30 cellular contexts compared by ENCODE assay signal in genomic region chr1:3441449-3441848, GRCh38. TPM values are rescaled to one million over a fixed set of nuclear protein-coding genes. Genes with fewer than 3 reads are reported as not detected.
DNase-seq lines count a peak whose midpoint lies in the region; ATAC-seq and TF ChIP-seq lines count a peak whose summit lies in the region.
"Had no signal": no experiment of that assay in that cellular context is flagged by ENCODE, and none has a peak within 500 bp of the region (broad histone marks: within the 10 kb centered on the region; RNA-seq: fewer than 3 reads in every experiment).

No MANE protein-coding gene starts in this region.

- 37% methylated on average over 8 of the region's 8 CpGs for WGBS in right cardiac atrium
- WGBS in neuronal stem cell (ENCODE audit: extremely low coverage in 2 of 2, insufficient read length in 2 of 2, insufficient replicate concordance in 1 of 2), 2 donors, result no CpG with 5 or more reads among the region's 8 CpGs

- H3K23ac ChIP-seq in neuronal stem cell (ENCODE audit: low read depth, low read length, poor library complexity), result no peak overlapping the region

- no peaks in the 10 kb centered on the region for H3K36me3 ChIP-seq in neuronal stem cell (replicated peaks in 1 of 2; ENCODE audit: control insufficient read depth in 2 of 2, insufficient read depth in 2 of 2, low read length in 2 of 2)
- H3K36me3 ChIP-seq: breast epithelium, esophagus muscularis mucosa, gastrocnemius medialis, left lung, right atrium auricular region had no signal

- no peak for TF ChIP-seq POLR2A in erythroblast (IDR thresholded peaks at IDR 0.05; ENCODE audit: low read length)

- no peak overlapping the region for H4K91ac ChIP-seq in neuronal stem cell (ENCODE audit: low read depth, low read length, poor library complexity)

- H2BK5ac ChIP-seq in neuronal stem cell (ENCODE audit: low read length), result no peak overlapping the region

- H3K4me1 ChIP-seq in right cardiac atrium (ENCODE audit: control insufficient read depth, insufficient read depth, low read length), result no peaks in the 10 kb centered on the region
- H3K4me1 ChIP-seq in neuronal stem cell (ENCODE audit: control insufficient read depth in 2 of 2, insufficient read depth in 1 of 2, low read depth in 1 of 2, low read length in 2 of 2), result peaks cover 0 to 25% of the 10 kb centered on the region in 2 donors
- H3K4me1 ChIP-seq: breast epithelium, gastrocnemius medialis, left lung, right atrium auricular region had no signal

- no peak overlapping the region for H3K4me3 ChIP-seq in right cardiac atrium (ENCODE audit: low read length)
- H3K4me3 ChIP-seq in neuronal stem cell (ENCODE audit: low read length in 2 of 2), result no peak overlapping the region
- H3K4me3 ChIP-seq: breast epithelium, esophagus muscularis mucosa, gastrocnemius medialis, left lung, right atrium auricular region had no signal

- no peak for ATAC-seq in Right ventricle myocardium inferior
- ATAC-seq in right cardiac atrium, result no peak
- ATAC-seq in HG03521 (IDR thresholded peaks at IDR 0.05; ENCODE audit: unreplicated experiment), result no peak
- no peak for ATAC-seq in GM21619 (IDR thresholded peaks at IDR 0.05; ENCODE audit: unreplicated experiment)
- ATAC-seq: effector memory CD8-positive, alpha-beta T cell; gastrocnemius medialis; left lung; T-helper 17 cell had no signal

- no peak overlapping the region for H2AK5ac ChIP-seq in neuronal stem cell (ENCODE audit: low read depth, low read length)

- no peak overlapping the region for H3K27ac ChIP-seq in right cardiac atrium (ENCODE audit: low read length)
- peak overlapping the region; percentile 47 for H3K27ac ChIP-seq in neuronal stem cell (replicated peaks; ENCODE audit: low read length)
- H3K27ac ChIP-seq: 22Rv1, breast epithelium, gastrocnemius medialis, left lung, right atrium auricular region had no signal

- peak; percentile 2 for DNase-seq in Right ventricle myocardium inferior (ENCODE audit: missing footprints)
- no peak for DNase-seq in right cardiac atrium
- DNase-seq in globus pallidus (ENCODE audit: low spot score), result peak; percentile 87
- DNase-seq in neuronal stem cell (ENCODE audit: low spot score), result no peak
- DNase-seq in DMS79 (lab: John Stamatoyannopoulos, UW), result no peak
- no peak for DNase-seq in erythroblast (lab: John Stamatoyannopoulos, UW)
- DNase-seq: activated CD4-positive, alpha-beta T cell treated with anti-CD3 and anti-CD28 coated beads, Interleukin-2, amount 10 ng/mL, durations not matched to agents 7 days and 5 days; activated naive CD4-positive, alpha-beta T cell treated with Interleukin-2 at 50 U/mL for 16 hours; activated T-cell treated with anti-CD3 and anti-CD28 coated beads, Interleukin-2, amount 50 U/mL, for 48 hours; CD4-positive, CD25-positive, alpha-beta regulatory T cell; DMS 273 treated with DMSO at 0.1 percent for 48 hours; effector memory CD8-positive, alpha-beta T cell; gastrocnemius medialis; mesendoderm; MV-4-11; naive B cell; NCI-H146; NCI-H2107; NCI-H446 treated with DMSO at 0.1 percent for 48 hours; SK-N-SH; stimulated activated CD4-positive, alpha-beta T cell treated with anti-CD3 and anti-CD28 coated beads, Interleukin-2, amount 100 ng/mL, for 48 hours; T-helper 17 cell had no signal

- no peak overlapping the region for H2BK15ac ChIP-seq in neuronal stem cell (ENCODE audit: low read length)

- H3K14ac ChIP-seq in neuronal stem cell (ENCODE audit: low read length), result no peak overlapping the region

- H2AFZ ChIP-seq in neuronal stem cell (ENCODE audit: low read length), result no peak overlapping the region

- H2BK12ac ChIP-seq in neuronal stem cell (ENCODE audit: low read length), result no peak overlapping the region

- no peak overlapping the region for H3K9ac ChIP-seq in neuronal stem cell (ENCODE audit: low read depth, low read length, poor library complexity)
- H3K9ac ChIP-seq: SK-N-SH had no signal

- H3K79me1 ChIP-seq in neuronal stem cell (ENCODE audit: low read depth, low read length), result no peaks in the 10 kb centered on the region

- no peaks in the 10 kb centered on the region for H3K27me3 ChIP-seq in right cardiac atrium (ENCODE audit: control insufficient read depth, insufficient read depth)
- peaks cover 0 to 43% (median 0%) of the 10 kb centered on the region in 3 experiments for H3K27me3 ChIP-seq in neuronal stem cell (ENCODE audit: control insufficient read depth in 3 of 3, insufficient read depth in 3 of 3, low read depth in 1 of 3, low read length in 3 of 3)
- H3K27me3 ChIP-seq: right atrium auricular region had no signal

- intact Hi-C loops in Right ventricle myocardium inferior (cut with DNase I), result no loop called here
- intact Hi-C loops in right cardiac atrium (cut with DNase I), result no loop called here

- no peak overlapping the region for H3K4ac ChIP-seq in neuronal stem cell (ENCODE audit: low read length)

- H3K4me2 ChIP-seq in neuronal stem cell (ENCODE audit: insufficient read depth, low read length, poor library complexity, severe bottlenecking), result no peak overlapping the region
- H3K4me2 ChIP-seq: SK-N-SH had no signal

- no peaks in the 10 kb centered on the region for H3K9me3 ChIP-seq in right cardiac atrium (ENCODE audit: control insufficient read depth, low read length)
- H3K9me3 ChIP-seq in neuronal stem cell (replicated peaks in 1 of 2; ENCODE audit: control insufficient read depth in 2 of 2, insufficient read depth in 1 of 2, low read depth in 1 of 2, low read length in 2 of 2), result peaks cover 3 to 7% of the 10 kb centered on the region in 2 donors
- H3K9me3 ChIP-seq: gastrocnemius medialis, right atrium auricular region, SK-N-SH had no signal

- H2BK120ac ChIP-seq in neuronal stem cell (ENCODE audit: low read depth, low read length), result no peak overlapping the region

- no peak overlapping the region for H4K8ac ChIP-seq in neuronal stem cell (ENCODE audit: low read depth, low read length)

- no peak overlapping the region for H3K18ac ChIP-seq in neuronal stem cell (ENCODE audit: low read length)

RNA-seq across cellular contexts. Expression of gene ARHGEF16, which starts 13.0 kb away (rescaled TPM):
- total RNA-seq in Right ventricle myocardium inferior (1.4 TPM), right cardiac atrium (1 to 10 TPM in 3 of 4 donors, under 1 TPM in 1; 0.28 to 2.5 (median 1.8) TPM)
- 1.4 TPM for polyA plus RNA-seq in right cardiac atrium
- polyA plus RNA-seq in neuronal stem cell (2013, experiment 1 of 2), result 1.5 TPM
- polyA plus RNA-seq in neuronal stem cell (2013, experiment 2 of 2), result 1.4 TPM
- total RNA-seq: activated CD4-positive, alpha-beta T cell treated with anti-CD3 and anti-CD28 coated beads, Interleukin-2, amount 10 ng/mL, durations not matched to agents 7 days and 5 days; CD4-positive, CD25-positive, alpha-beta regulatory T cell; LHCN-M2 had no signal
- polyA plus RNA-seq: CD4-positive, CD25-positive, alpha-beta regulatory T cell had no signal

Comparison
In these comparisons a context has a peak if more than half of its experiments do, and no peak if none do; other contexts are left out.
1. DNase-seq: peak in Right ventricle myocardium inferior (single experiment) and globus pallidus (single experiment); none in right cardiac atrium (0 of 3), neuronal stem cell (single experiment), DMS79 (single experiment) and erythroblast (0 of 2).